ENCODE assay signal across 1 cellular context in the genomic region with DNA sequence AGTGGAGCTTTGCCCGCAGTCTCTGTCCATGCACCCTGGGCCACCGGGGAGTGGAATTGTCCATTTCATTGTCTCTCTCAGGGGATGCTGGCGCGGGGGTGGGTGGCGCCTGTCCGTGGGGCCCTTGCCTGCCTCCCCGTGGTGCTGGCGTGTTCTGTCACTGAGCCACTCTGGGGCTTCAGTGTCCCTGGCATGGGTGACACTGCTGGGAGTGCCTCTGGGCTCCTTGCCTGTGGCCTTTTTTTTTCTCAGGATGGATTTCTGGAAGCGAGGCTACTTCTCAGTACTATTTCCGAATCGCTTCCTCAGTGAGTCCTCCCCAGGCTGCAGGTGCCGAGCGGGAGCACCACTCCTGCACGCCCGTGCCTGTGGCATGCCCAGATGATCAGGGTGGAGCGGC.
TF ChIP-seq lines count a peak whose summit lies in the region.

No MANE protein-coding gene starts in this region.

TF ChIP-seq in neural cell, 6 proteins besides CTCF, POLR2A, EP300 and RAD21 (continued from another document):
- TF ChIP-seq, protein P1, sequence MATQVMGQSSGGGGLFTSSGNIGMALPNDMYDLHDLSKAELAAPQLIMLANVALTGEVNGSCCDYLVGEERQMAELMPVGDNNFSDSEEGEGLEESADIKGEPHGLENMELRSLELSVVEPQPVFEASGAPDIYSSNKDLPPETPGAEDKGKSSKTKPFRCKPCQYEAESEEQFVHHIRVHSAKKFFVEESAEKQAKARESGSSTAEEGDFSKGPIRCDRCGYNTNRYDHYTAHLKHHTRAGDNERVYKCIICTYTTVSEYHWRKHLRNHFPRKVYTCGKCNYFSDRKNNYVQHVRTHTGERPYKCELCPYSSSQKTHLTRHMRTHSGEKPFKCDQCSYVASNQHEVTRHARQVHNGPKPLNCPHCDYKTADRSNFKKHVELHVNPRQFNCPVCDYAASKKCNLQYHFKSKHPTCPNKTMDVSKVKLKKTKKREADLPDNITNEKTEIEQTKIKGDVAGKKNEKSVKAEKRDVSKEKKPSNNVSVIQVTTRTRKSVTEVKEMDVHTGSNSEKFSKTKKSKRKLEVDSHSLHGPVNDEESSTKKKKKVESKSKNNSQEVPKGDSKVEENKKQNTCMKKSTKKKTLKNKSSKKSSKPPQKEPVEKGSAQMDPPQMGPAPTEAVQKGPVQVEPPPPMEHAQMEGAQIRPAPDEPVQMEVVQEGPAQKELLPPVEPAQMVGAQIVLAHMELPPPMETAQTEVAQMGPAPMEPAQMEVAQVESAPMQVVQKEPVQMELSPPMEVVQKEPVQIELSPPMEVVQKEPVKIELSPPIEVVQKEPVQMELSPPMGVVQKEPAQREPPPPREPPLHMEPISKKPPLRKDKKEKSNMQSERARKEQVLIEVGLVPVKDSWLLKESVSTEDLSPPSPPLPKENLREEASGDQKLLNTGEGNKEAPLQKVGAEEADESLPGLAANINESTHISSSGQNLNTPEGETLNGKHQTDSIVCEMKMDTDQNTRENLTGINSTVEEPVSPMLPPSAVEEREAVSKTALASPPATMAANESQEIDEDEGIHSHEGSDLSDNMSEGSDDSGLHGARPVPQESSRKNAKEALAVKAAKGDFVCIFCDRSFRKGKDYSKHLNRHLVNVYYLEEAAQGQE (IDR thresholded peaks at IDR 0.05; ENCODE audit: borderline replicate concordance) = no peak
- TF ChIP-seq SMC3 (conservative IDR thresholded peaks at IDR 0.05; ENCODE audit: poor library complexity) (no peak), TAF1 (IDR thresholded peaks at IDR 0.05; ENCODE audit: low read depth) (no peak), EZH2 (IDR thresholded peaks at IDR 0.05; ENCODE audit: borderline replicate concordance, insufficient read depth, low read length, poor library complexity, severe bottlenecking) (no peak)
